18 cellular contexts compared by ENCODE assay signal in the genomic region with DNA sequence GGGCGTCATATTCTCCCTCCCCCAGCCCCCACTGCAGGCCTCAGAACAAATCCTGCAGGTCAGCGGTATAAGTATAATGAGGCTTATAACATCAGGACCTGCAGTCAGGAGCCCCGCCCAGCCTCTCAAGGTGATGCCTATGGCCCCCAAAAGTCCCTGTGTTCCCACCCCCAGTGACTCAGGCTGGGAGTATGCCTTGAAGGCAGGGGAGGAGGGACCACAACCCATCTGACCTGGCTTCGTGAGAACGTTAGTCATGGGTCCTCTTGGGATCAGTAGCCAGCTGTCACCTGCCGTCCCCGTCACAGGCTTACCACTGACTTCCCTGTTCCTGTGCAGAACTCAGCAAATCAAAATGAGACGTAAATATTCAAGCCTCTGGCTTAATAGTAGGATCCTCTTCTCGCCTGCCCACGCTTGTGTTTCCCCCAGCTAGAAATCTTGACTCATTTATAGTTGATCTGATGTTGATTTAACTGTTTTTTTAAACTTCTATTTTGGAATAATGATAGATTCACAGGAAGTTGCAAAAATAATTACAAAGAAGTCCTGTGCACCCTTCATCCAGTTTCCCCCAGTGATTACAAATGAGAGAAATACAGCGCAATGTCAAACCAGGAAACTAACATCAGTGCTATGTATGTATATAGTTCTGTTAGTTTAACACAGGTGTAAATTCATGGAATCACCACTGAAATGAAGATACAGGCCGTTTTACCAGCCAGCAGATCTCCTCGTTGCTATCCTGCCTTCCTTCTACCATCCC.
A peak's percentile ranks its signal among the peaks of the same experiment; 100 is the strongest.
DNase-seq lines count a peak whose midpoint lies in the region; ATAC-seq and TF ChIP-seq lines count a peak whose summit lies in the region.
"Had no signal": no experiment of that assay in that cellular context is flagged by ENCODE, and none has a peak within 500 bp of the region (broad histone marks: within the 10 kb centered on the region; RNA-seq: fewer than 3 reads in every experiment).

No MANE protein-coding gene starts in this region.

- WGBS in aorta, 2 donors, result 90% methylated on average over 13 of the region's 13 CpGs

- intact Hi-C loops in lower lobe of right lung (cut with DNase I), result no loop called here
- intact Hi-C loops in aorta (cut with DNase I), result no loop called here

- no peak for TF ChIP-seq POLR2A in NB4 (IDR thresholded peaks at IDR 0.05; ENCODE audit: extremely low read depth, insufficient read length)

- H3K9me3 ChIP-seq in lower lobe of right lung (no peaks in the 10 kb centered on the region), aorta (ENCODE audit: control insufficient read depth, low read length) (no peaks in the 10 kb centered on the region)
- H3K9me3 ChIP-seq: adrenal gland, uterus had no signal

- H3K27me3 Mint-ChIP-seq in stimulated activated naive CD8-positive, alpha-beta T cell treated with anti-CD3 and anti-CD28 coated beads, Interleukin-15, amount 100 ng/mL, for 72 hours, result peaks cover 50% of the 10 kb centered on the region

- H3K4me1 ChIP-seq in lower lobe of right lung (no peaks in the 10 kb centered on the region), aorta (ENCODE audit: control insufficient read depth in 1 of 2, insufficient read depth in 2 of 2, low read length in 2 of 2) (no peaks in the 10 kb centered on the region)
- H3K4me1 ChIP-seq: adrenal gland, uterus had no signal

- H3K27me3 ChIP-seq in lower lobe of right lung (ENCODE audit: low read depth) (no peaks in the 10 kb centered on the region), aorta (ENCODE audit: control insufficient read depth in 1 of 2, insufficient read depth in 2 of 2, low read length in 1 of 2) (no peaks in the 10 kb centered on the region)
- H3K27me3 ChIP-seq: adrenal gland, uterus had no signal

- ATAC-seq in stimulated activated naive CD8-positive, alpha-beta T cell treated with anti-CD3 and anti-CD28 coated beads, Interleukin-15, Interleukin-2, amounts not matched to agents 100 U/mL and 50 U/mL, for 24 hours, result no peak
- no peak for ATAC-seq in stimulated activated naive CD8-positive, alpha-beta T cell treated with anti-CD3 and anti-CD28 coated beads, Interleukin-15, amount 100 ng/mL, for 72 hours
- ATAC-seq in lower lobe of right lung, result peak; percentile 8 to 52
- ATAC-seq in aorta (ENCODE audit: low FRiP score), result no peak
- ATAC-seq: HepG2, WTC11 had no signal

- no peak overlapping the region for H3K4me3 Mint-ChIP-seq in stimulated activated naive CD8-positive, alpha-beta T cell treated with anti-CD3 and anti-CD28 coated beads, Interleukin-15, amount 100 ng/mL, for 72 hours
- H3K4me3 Mint-ChIP-seq: WTC11 had no signal

- DNase-seq in stimulated activated naive CD8-positive, alpha-beta T cell treated with anti-CD3 and anti-CD28 coated beads, Interleukin-15, Interleukin-2, amounts not matched to agents 100 U/mL and 50 U/mL, for 24 hours, result peak; percentile 8
- no peak for DNase-seq in stimulated activated naive CD8-positive, alpha-beta T cell treated with anti-CD3 and anti-CD28 coated beads, Interleukin-15, amount 100 ng/mL, for 72 hours
- DNase-seq in NB4 (ENCODE audit: low read depth), result peak; percentile 28
- peak; percentile 38 for DNase-seq in lower lobe of right lung
- peak; percentile 45 to 66 for DNase-seq in aorta
- no peak for DNase-seq in NOMO-1 (lab: John Stamatoyannopoulos, UW; ENCODE audit: unreplicated experiment in 2 of 2)
- no peak for DNase-seq in amygdala (lab: John Stamatoyannopoulos, UW)
- no peak for DNase-seq in Kasumi-1 (lab: John Stamatoyannopoulos, UW)
- DNase-seq: caudate nucleus; effector memory CD4-positive, alpha-beta T cell; EL; NCI-H345; occipital lobe had no signal

- H3K27ac ChIP-seq in lower lobe of right lung (no peak overlapping the region), aorta (ENCODE audit: low read depth in 1 of 2, low read length in 2 of 2) (no peak overlapping the region)
- H3K27ac ChIP-seq: adrenal gland, uterus had no signal

- TF ChIP-seq CTCF in NB4 (IDR thresholded peaks at IDR 0.05; ENCODE audit: low read depth, low read length) (no peak), lower lobe of right lung (IDR thresholded peaks at IDR 0.05) (no peak)

- no peaks in the 10 kb centered on the region for H3K9me3 Mint-ChIP-seq in stimulated activated naive CD8-positive, alpha-beta T cell treated with anti-CD3 and anti-CD28 coated beads, Interleukin-15, amount 100 ng/mL, for 72 hours
- H3K9me3 Mint-ChIP-seq: activated T-helper 2 cell treated with anti-CD3 and anti-CD28 coated beads, Interferon-gamma antibody, Interleukin-2, Interleukin-4, amounts not matched to agents 10 μg/mL and 5 μg/mL and 100 μg/mL, durations not matched to agents 14 hours and 24 hours and 36 hours; WTC11 had no signal

- H3K4me1 Mint-ChIP-seq in stimulated activated naive CD8-positive, alpha-beta T cell treated with anti-CD3 and anti-CD28 coated beads, Interleukin-15, amount 100 ng/mL, for 72 hours, result no peaks in the 10 kb centered on the region
- H3K4me1 Mint-ChIP-seq: WTC11 had no signal

- H3K27ac Mint-ChIP-seq in stimulated activated naive CD8-positive, alpha-beta T cell treated with anti-CD3 and anti-CD28 coated beads, Interleukin-15, amount 100 ng/mL, for 72 hours, result no peak overlapping the region
- H3K27ac Mint-ChIP-seq: activated T-helper 2 cell treated with anti-CD3 and anti-CD28 coated beads, Interferon-gamma antibody, Interleukin-2, Interleukin-4, amounts not matched to agents 10 μg/mL and 5 μg/mL and 100 μg/mL, durations not matched to agents 14 hours and 24 hours and 36 hours; WTC11 had no signal

- no peaks in the 10 kb centered on the region for H3K36me3 ChIP-seq in lower lobe of right lung
- no peaks in the 10 kb centered on the region for H3K36me3 ChIP-seq in aorta (ENCODE audit: control insufficient read depth in 1 of 2, insufficient read depth in 2 of 2, low read length in 1 of 2)
- H3K36me3 ChIP-seq: adrenal gland, uterus had no signal

- H3K4me3 ChIP-seq in NB4 (ENCODE audit: low read depth, low read length) (no peak overlapping the region), lower lobe of right lung (no peak overlapping the region), aorta (ENCODE audit: low read length in 2 of 2) (no peak overlapping the region)
- H3K4me3 ChIP-seq: adrenal gland, uterus had no signal

Comparison
In these comparisons a context has a peak if more than half of its experiments do, and no peak if none do; other contexts are left out.
1. DNase-seq: peak in stimulated activated naive CD8-positive, alpha-beta T cell treated with anti-CD3 and anti-CD28 coated beads, Interleukin-15, Interleukin-2, amounts not matched to agents 100 U/mL and 50 U/mL, for 24 hours (single experiment), NB4 (single experiment), lower lobe of right lung (single experiment) and aorta (2 of 2); none in stimulated activated naive CD8-positive, alpha-beta T cell treated with anti-CD3 and anti-CD28 coated beads, Interleukin-15, amount 100 ng/mL, for 72 hours (0 of 2), NOMO-1 (0 of 2), amygdala (0 of 56) and Kasumi-1 (0 of 2).
2. ATAC-seq: peak in lower lobe of right lung (2 of 2); none in stimulated activated naive CD8-positive, alpha-beta T cell treated with anti-CD3 and anti-CD28 coated beads, Interleukin-15, Interleukin-2, amounts not matched to agents 100 U/mL and 50 U/mL, for 24 hours (single experiment), stimulated activated naive CD8-positive, alpha-beta T cell treated with anti-CD3 and anti-CD28 coated beads, Interleukin-15, amount 100 ng/mL, for 72 hours (single experiment) and aorta (single experiment).